In genomic region chr18:62287753-62288668, GRCh38 we compare ENCODE assay signal across 12 cellular contexts. TPM values are rescaled to one million over a fixed set of nuclear protein-coding genes. Genes with fewer than 3 reads are reported as not detected.
DNase-seq lines count a peak whose midpoint lies in the region; ATAC-seq and TF ChIP-seq lines count a peak whose summit lies in the region.
"Had no signal": no experiment of that assay in that cellular context is flagged by ENCODE, and none has a peak within 500 bp of the region (broad histone marks: within the 10 kb centered on the region; RNA-seq: fewer than 3 reads in every experiment).

No MANE protein-coding gene starts in this region.

- H3K27me3 Mint-ChIP-seq in naive B cell = no peaks in the 10 kb centered on the region
- no peaks in the 10 kb centered on the region for H3K27me3 Mint-ChIP-seq in activated naive CD4-positive, alpha-beta T cell treated with anti-CD3 and anti-CD28 coated beads for 36 hours (ENCODE audit: low read depth)

- peak overlapping the region in 4 of 6 donors; percentile 13 to 59 (median 24) for H3K27ac Mint-ChIP-seq in naive B cell
- H3K27ac Mint-ChIP-seq in activated naive CD4-positive, alpha-beta T cell treated with anti-CD3 and anti-CD28 coated beads for 36 hours = no peak overlapping the region
- H3K27ac Mint-ChIP-seq: GM23338, mesothelial cell of epicardium had no signal

- no peaks in the 10 kb centered on the region for H3K9me3 Mint-ChIP-seq in naive B cell
- H3K9me3 Mint-ChIP-seq in activated naive CD4-positive, alpha-beta T cell treated with anti-CD3 and anti-CD28 coated beads for 36 hours = no peaks in the 10 kb centered on the region
- H3K9me3 Mint-ChIP-seq: GM23338, mesothelial cell of epicardium had no signal

- peak overlapping the region in 4 of 8 donors; percentile 2 to 60 (median 15) for H3K4me3 Mint-ChIP-seq in naive B cell
- no peak overlapping the region for H3K4me3 Mint-ChIP-seq in activated naive CD4-positive, alpha-beta T cell treated with anti-CD3 and anti-CD28 coated beads for 36 hours
- H3K4me3 Mint-ChIP-seq: GM23338, mesothelial cell of epicardium had no signal

- H3K27ac ChIP-seq in caudate nucleus (ENCODE audit: low read depth, low read length) = no peak overlapping the region
- H3K27ac ChIP-seq: suprapubic skin had no signal

- CTCF ChIA-PET in activated naive CD4-positive, alpha-beta T cell treated with anti-CD3 and anti-CD28 coated beads for 36 hours (lab: Charles Lee) = no interaction called here

- H3K4me1 Mint-ChIP-seq in naive B cell = peaks cover 15 to 27% (median 25%) of the 10 kb centered on the region in 3 donors
- H3K4me1 Mint-ChIP-seq in activated naive CD4-positive, alpha-beta T cell treated with anti-CD3 and anti-CD28 coated beads for 36 hours (ENCODE audit: low read depth) = peaks cover 36% of the 10 kb centered on the region
- H3K4me1 Mint-ChIP-seq: GM23338, mesothelial cell of epicardium had no signal

- DNase-seq in MV-4-11 (lab: John Stamatoyannopoulos, UW) (peak; percentile 71), naive B cell (no peak), erythroblast (lab: John Stamatoyannopoulos, UW) (no peak), caudate nucleus (lab: John Stamatoyannopoulos, UW) (no peak), dermis blood vessel endothelial cell (no peak)
- DNase-seq in activated naive CD4-positive, alpha-beta T cell treated with anti-CD3 and anti-CD28 coated beads for 36 hours = no peak
- DNase-seq: activated CD4-positive, alpha-beta T cell treated with anti-CD3 and anti-CD28 coated beads for 48 hours had no signal

- no peak for TF ChIP-seq POLR2A in erythroblast (IDR thresholded peaks at IDR 0.05; ENCODE audit: low read length)

- peaks cover 0 to 4% of the 10 kb centered on the region in 2 donors for H3K36me3 Mint-ChIP-seq in naive B cell
- H3K36me3 Mint-ChIP-seq in activated naive CD4-positive, alpha-beta T cell treated with anti-CD3 and anti-CD28 coated beads for 36 hours (ENCODE audit: low read depth) = peaks cover 25% of the 10 kb centered on the region

- intact Hi-C loops in activated naive CD4-positive, alpha-beta T cell treated with anti-CD3 and anti-CD28 coated beads for 36 hours (cut with micrococcal nuclease) = loop anchor here (2.0 to 5.0 kb wide), 3 partner anchors 37 to 484 kb away; partner anchors contain the start of gene TNFRSF11A

- ATAC-seq in GM18907 (IDR thresholded peaks at IDR 0.05; ENCODE audit: unreplicated experiment) (peak; percentile 61), HG02763 (IDR thresholded peaks at IDR 0.05; ENCODE audit: unreplicated experiment) (peak; percentile 29), naive B cell (ENCODE audit: low read depth in 2 of 2) (peak in 1 of 2 donors; percentile 22)
- ATAC-seq: GM23338 had no signal

RNA-seq across cellular contexts. Expression of gene TNFRSF11A, which starts 37.1 kb away (rescaled TPM):
- polyA plus RNA-seq in naive B cell (ENCODE audit: low read depth in 6 of 6) = not detected
- total RNA-seq in activated naive CD4-positive, alpha-beta T cell treated with anti-CD3 and anti-CD28 coated beads for 36 hours = 1 to 10 TPM; 3.1 to 3.5 TPM
- 30.3 and 41.7 TPM in 2 replicates for total RNA-seq in dermis blood vessel endothelial cell
